19 cellular contexts compared by ENCODE assay signal in the genomic region with DNA sequence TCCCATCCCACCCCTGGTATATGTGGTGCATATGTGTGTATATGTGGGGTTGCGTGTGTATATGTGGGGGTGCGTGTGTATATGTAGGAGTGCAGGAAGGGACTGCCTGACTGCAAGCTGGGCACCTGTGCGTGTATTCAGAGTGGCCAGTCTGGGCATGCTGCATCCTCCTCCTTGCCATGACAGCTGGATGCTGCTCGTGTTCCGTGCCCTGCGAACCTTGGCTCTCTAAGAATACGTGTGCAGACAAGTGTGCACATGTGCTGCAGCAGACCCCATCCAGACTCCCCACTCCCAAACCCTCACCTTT.
DNase-seq lines count a peak whose midpoint lies in the region; ATAC-seq and TF ChIP-seq lines count a peak whose summit lies in the region.
"Had no signal": no experiment of that assay in that cellular context is flagged by ENCODE, and none has a peak within 500 bp of the region (broad histone marks: within the 10 kb centered on the region; RNA-seq: fewer than 3 reads in every experiment).

No MANE protein-coding gene starts in this region.

- peak; percentile 37 for DNase-seq in DMS79 treated with DMSO at 0.1 percent for 48 hours (lab: John Stamatoyannopoulos, UW)
- DNase-seq in DMS79 (lab: John Stamatoyannopoulos, UW), result no peak
- no peak for DNase-seq in RWPE1 (ENCODE audit: low spot score)
- peak; percentile 17 for DNase-seq in occipital lobe (lab: John Stamatoyannopoulos, UW)
- DNase-seq in NCI-H2196 (lab: John Stamatoyannopoulos, UW; ENCODE audit: unreplicated experiment), result no peak
- no peak for DNase-seq in activated naive CD8-positive, alpha-beta T cell treated with anti-CD3 and anti-CD28 coated beads for 36 hours
- DNase-seq in SJCRH30, result no peak
- DNase-seq: activated CD4-positive, alpha-beta T cell treated with anti-CD3 and anti-CD28 coated beads for 4 hours; activated CD8-positive, alpha-beta memory T cell treated with anti-CD3 and anti-CD28 coated beads, Interleukin-2, amount 50 U/mL, for 4 hours; stimulated activated CD4-positive, alpha-beta T cell treated with anti-CD3 and anti-CD28 coated beads, Interleukin-4, amount 100 ng/mL, for 24 hours; T-helper 9 cell had no signal

- H3K9me3 Mint-ChIP-seq in activated naive CD8-positive, alpha-beta T cell treated with anti-CD3 and anti-CD28 coated beads for 36 hours, result no peaks in the 10 kb centered on the region

- no peaks in the 10 kb centered on the region for H3K4me1 Mint-ChIP-seq in activated naive CD8-positive, alpha-beta T cell treated with anti-CD3 and anti-CD28 coated beads for 36 hours

- CTCF ChIA-PET in RWPE1 (lab: Yijun Ruan, JAX), result interaction anchor here (0.6 to 1.0 kb wide), 6 partner anchors 16 to 355 kb away, joined by 3 to 5 read pairs (median 3); no protein-coding TSS in a partner anchor

- no peaks in the 10 kb centered on the region for H3K27me3 ChIP-seq in SJCRH30
- H3K27me3 ChIP-seq: ascending aorta, ovary, SJSA1 had no signal

- POLR2A ChIA-PET in RWPE1 (lab: Yijun Ruan, JAX; ENCODE audit: low non-redundant PET), result no interaction called here

- H3K27me3 Mint-ChIP-seq in activated naive CD8-positive, alpha-beta T cell treated with anti-CD3 and anti-CD28 coated beads for 36 hours, result peaks cover 22% of the 10 kb centered on the region

- H3K27ac ChIP-seq in RWPE1 (no peak overlapping the region), SJCRH30 (no peak overlapping the region)
- H3K27ac ChIP-seq: ascending aorta, coronary artery, gastroesophageal sphincter, ovary, SJSA1, skin epidermis had no signal

- no peak overlapping the region for H3K4me3 Mint-ChIP-seq in activated naive CD8-positive, alpha-beta T cell treated with anti-CD3 and anti-CD28 coated beads for 36 hours
- H3K4me3 Mint-ChIP-seq: CD4-positive, CD25-positive, alpha-beta regulatory T cell had no signal

- no peaks in the 10 kb centered on the region for H3K36me3 ChIP-seq in SJCRH30
- H3K36me3 ChIP-seq: ascending aorta, gastroesophageal sphincter, ovary, SJSA1 had no signal

- ATAC-seq in HG02938 (IDR thresholded peaks at IDR 0.05; ENCODE audit: unreplicated experiment), result peak; percentile 14

- peak; percentile 19 for TF ChIP-seq CTCF in RWPE1 (conservative IDR thresholded peaks at IDR 0.05; ENCODE audit: low read depth)

- no peaks in the 10 kb centered on the region for H3K9me3 ChIP-seq in SJCRH30 (replicated peaks)
- H3K9me3 ChIP-seq: ascending aorta, gastroesophageal sphincter, ovary, SJSA1 had no signal

- H3K4me3 ChIP-seq in SJCRH30, result no peak overlapping the region
- H3K4me3 ChIP-seq: ascending aorta, coronary artery, gastroesophageal sphincter, ovary, SJSA1, skin epidermis had no signal

- no peak overlapping the region for H3K27ac Mint-ChIP-seq in activated naive CD8-positive, alpha-beta T cell treated with anti-CD3 and anti-CD28 coated beads for 36 hours
- H3K27ac Mint-ChIP-seq: CD4-positive, CD25-positive, alpha-beta regulatory T cell had no signal

- no peaks in the 10 kb centered on the region for H3K4me1 ChIP-seq in SJCRH30
- H3K4me1 ChIP-seq: ascending aorta, gastroesophageal sphincter, SJSA1 had no signal

- H3K36me3 Mint-ChIP-seq in activated naive CD8-positive, alpha-beta T cell treated with anti-CD3 and anti-CD28 coated beads for 36 hours, result no peaks in the 10 kb centered on the region
- H3K36me3 Mint-ChIP-seq: CD4-positive, CD25-positive, alpha-beta regulatory T cell had no signal

Comparison
In these comparisons a context has a peak if more than half of its experiments do, and no peak if none do; other contexts are left out.
1. DNase-seq: peak in DMS79 treated with DMSO at 0.1 percent for 48 hours (single experiment) and occipital lobe (single experiment); none in DMS79 (single experiment), RWPE1 (single experiment), NCI-H2196 (single experiment), activated naive CD8-positive, alpha-beta T cell treated with anti-CD3 and anti-CD28 coated beads for 36 hours (single experiment) and SJCRH30 (0 of 2).